1 cellular context compared by ENCODE assay signal in genomic region chr6:34491091-34491430, GRCh38.
TF ChIP-seq lines count a peak whose summit lies in the region.

No MANE protein-coding gene starts in this region.

TF ChIP-seq in K562, 482 proteins besides CTCF, POLR2A, EP300 and RAD21 (continued from another document):
- TF ChIP-seq ZBTB11 (CRISPR knock-in tag; IDR thresholded peaks at IDR 0.05) (no peak), EWSR1 (IDR thresholded peaks at IDR 0.05; ENCODE audit: borderline replicate concordance, low read depth, partially characterized antibody) (no peak), FOXP1 (CRISPR knock-in tag; IDR thresholded peaks at IDR 0.05) (no peak), NR2C2 (CRISPR knock-in tag; IDR thresholded peaks at IDR 0.05) (no peak), NR2C2 (tag; IDR thresholded peaks at IDR 0.05) (peak; percentile 19; the same call in 1 of the 2 replicates), TCF7L2 (IDR thresholded peaks at IDR 0.05; ENCODE audit: low read depth, low read length) (no peak), ARID3B (CRISPR knock-in tag; IDR thresholded peaks at IDR 0.05; ENCODE audit: borderline replicate concordance) (no peak), ARID1B (IDR thresholded peaks at IDR 0.05) (0 out of 2 replicates have a peak, but pooled peaks have one; percentile 37), TFE3 (CRISPR knock-in tag; IDR thresholded peaks at IDR 0.05) (no peak), CBX8 (IDR thresholded peaks at IDR 0.05; ENCODE audit: borderline replicate concordance, extremely low read depth, low read depth, low read length, poor library complexity, severe bottlenecking) (no peak), IFI16 (CRISPR knock-in tag; IDR thresholded peaks at IDR 0.05) (no peak), ZNF589 (CRISPR knock-in tag; IDR thresholded peaks at IDR 0.05; ENCODE audit: low read depth) (0 out of 2 replicates have a peak, but pooled peaks have one; percentile 42), ZNF57 (CRISPR knock-in tag; IDR thresholded peaks at IDR 0.05) (no peak), ATF7 (IDR thresholded peaks at IDR 0.05) (no peak), ZNF316 (IDR thresholded peaks at IDR 0.05) (peak; percentile 87), ETS1 (conservative IDR thresholded peaks at IDR 0.05; ENCODE audit: control insufficient read depth, low read depth, low read length) (no peak), FOSL1 (tag; conservative IDR thresholded peaks at IDR 0.05) (peak; percentile 82), FOXA3 (CRISPR knock-in tag; conservative IDR thresholded peaks at IDR 0.05 in 1 of 2, IDR thresholded peaks at IDR 0.05 in 1 of 2) (peak in 1 of 2 experiments; percentile 37; a peak in 1 of 4 replicates), MAX (CRISPR knock-in tag; IDR thresholded peaks at IDR 0.05) (peak; percentile 81), ZNF586 (CRISPR knock-in tag; conservative IDR thresholded peaks at IDR 0.05) (no peak), RHOXF2B (CRISPR knock-in tag; conservative IDR thresholded peaks at IDR 0.05) (no peak), SMARCE1 (IDR thresholded peaks at IDR 0.05) (peak; percentile 51; the same call in 1 of the 2 replicates), MEIS2 (IDR thresholded peaks at IDR 0.05; ENCODE audit: partially characterized antibody) (peak; percentile 60), JUNB (CRISPR knock-in tag; conservative IDR thresholded peaks at IDR 0.05) (no peak), ZNF79 (CRISPR knock-in tag; IDR thresholded peaks at IDR 0.05; ENCODE audit: low read depth) (no peak), THAP12 (CRISPR knock-in tag; IDR thresholded peaks at IDR 0.05) (no peak)
